ENCODE assay signal across 1 cellular context in genomic region chr14:49768301-49769121, GRCh38.
TF ChIP-seq lines count a peak whose summit lies in the region.

No MANE protein-coding gene starts in this region.

TF ChIP-seq in HepG2, 621 proteins besides CTCF, POLR2A, EP300 and RAD21 (continued from another document and continues in another):
- no peak for TF ChIP-seq ZBTB14 (CRISPR knock-in tag; IDR thresholded peaks at IDR 0.05)
- TF ChIP-seq ARID3A (IDR thresholded peaks at IDR 0.05; ENCODE audit: low read depth, low read length), result no peak
- no peak for TF ChIP-seq LCORL (IDR thresholded peaks at IDR 0.05)
- no peak for TF ChIP-seq LCORL (CRISPR knock-in tag; IDR thresholded peaks at IDR 0.05)
- TF ChIP-seq KMT2B (CRISPR knock-in tag; IDR thresholded peaks at IDR 0.05), result no peak
- no peak for TF ChIP-seq SSRP1 (CRISPR knock-in tag; IDR thresholded peaks at IDR 0.05)
- no peak for TF ChIP-seq ZNF383 (CRISPR knock-in tag; IDR thresholded peaks at IDR 0.05; ENCODE audit: borderline replicate concordance)
- TF ChIP-seq ZNF446 (CRISPR knock-in tag; IDR thresholded peaks at IDR 0.05), result 0 out of 2 replicates have a peak, but pooled peaks have one; percentile 25
- TF ChIP-seq ZSCAN25 (CRISPR knock-in tag; IDR thresholded peaks at IDR 0.05), result no peak
- no peak for TF ChIP-seq DZIP1 (CRISPR knock-in tag; IDR thresholded peaks at IDR 0.05)
- no peak for TF ChIP-seq RBM39 (IDR thresholded peaks at IDR 0.05; ENCODE audit: low read depth, low read length, poor library complexity, severe bottlenecking)
- no peak for TF ChIP-seq ZNF75D (CRISPR knock-in tag; IDR thresholded peaks at IDR 0.05; ENCODE audit: borderline replicate concordance)
- TF ChIP-seq ZNF792 (CRISPR knock-in tag; IDR thresholded peaks at IDR 0.05), result 0 out of 2 replicates have a peak, but pooled peaks have one; percentile 47
- no peak; the same call in 1 of the 2 replicates for TF ChIP-seq CREBL2 (CRISPR knock-in tag; IDR thresholded peaks at IDR 0.05; ENCODE audit: borderline replicate concordance)
- TF ChIP-seq CERS6 (CRISPR knock-in tag; IDR thresholded peaks at IDR 0.05), result no peak
- TF ChIP-seq ZNF775 (CRISPR knock-in tag; IDR thresholded peaks at IDR 0.05; ENCODE audit: borderline replicate concordance), result no peak
- TF ChIP-seq EZH2 (conservative IDR thresholded peaks at IDR 0.05; ENCODE audit: low read depth, low read length), result no peak
- no peak for TF ChIP-seq PBX2 (CRISPR knock-in tag; IDR thresholded peaks at IDR 0.05)
- TF ChIP-seq ZSCAN20 (CRISPR knock-in tag; IDR thresholded peaks at IDR 0.05; ENCODE audit: borderline replicate concordance), result no peak
- TF ChIP-seq SAP130 (CRISPR knock-in tag; IDR thresholded peaks at IDR 0.05; ENCODE audit: low read depth), result peak; percentile 78
- no peak for TF ChIP-seq PRDM4 (CRISPR knock-in tag; IDR thresholded peaks at IDR 0.05; ENCODE audit: borderline replicate concordance)
- TF ChIP-seq SUZ12 (IDR thresholded peaks at IDR 0.05; ENCODE audit: low read depth, low read length), result no peak
- peak; percentile 30 for TF ChIP-seq TEAD3 (CRISPR knock-in tag; optimal IDR thresholded peaks at IDR 0.05; ENCODE audit: borderline replicate concordance)
- TF ChIP-seq ZMAT3 (CRISPR knock-in tag; conservative IDR thresholded peaks at IDR 0.05), result peak; percentile 44; the same call in 1 of the 2 replicates
- TF ChIP-seq ARID2 (CRISPR knock-in tag; IDR thresholded peaks at IDR 0.05; ENCODE audit: borderline replicate concordance), result no peak
- TF ChIP-seq KLF11 (CRISPR knock-in tag; IDR thresholded peaks at IDR 0.05), result no peak
- TF ChIP-seq ZFP37 (CRISPR knock-in tag; IDR thresholded peaks at IDR 0.05; ENCODE audit: borderline replicate concordance), result peak; percentile 30; the same call in 1 of the 2 replicates
- no peak for TF ChIP-seq MXD4 (CRISPR knock-in tag; IDR thresholded peaks at IDR 0.05)
- peak; percentile 43; the same call in 1 of the 2 replicates for TF ChIP-seq ZHX2 (IDR thresholded peaks at IDR 0.05; ENCODE audit: low read depth)
- TF ChIP-seq ZHX2 (CRISPR knock-in tag; IDR thresholded peaks at IDR 0.05; ENCODE audit: borderline replicate concordance), result no peak
- 0 out of 2 replicates have a peak, but pooled peaks have one; percentile 27 for TF ChIP-seq ZIK1 (CRISPR knock-in tag; IDR thresholded peaks at IDR 0.05; ENCODE audit: borderline replicate concordance, low read depth)
- peak; percentile 54 for TF ChIP-seq ZNF18 (CRISPR knock-in tag; IDR thresholded peaks at IDR 0.05; ENCODE audit: insufficient replicate concordance)
- TF ChIP-seq E2F5 (CRISPR knock-in tag; conservative IDR thresholded peaks at IDR 0.05), result no peak
- TF ChIP-seq PCBP2 (optimal IDR thresholded peaks at IDR 0.05; ENCODE audit: low read depth, low read length, poor library complexity, severe bottlenecking), result no peak
- no peak for TF ChIP-seq ZNF432 (CRISPR knock-in tag; IDR thresholded peaks at IDR 0.05; ENCODE audit: borderline replicate concordance)
- 0 out of 2 replicates have a peak, but pooled peaks have one; percentile 22 for TF ChIP-seq HNRNPL (IDR thresholded peaks at IDR 0.05; ENCODE audit: low read depth, low read length)
- no peak for TF ChIP-seq ZBTB44 (CRISPR knock-in tag; IDR thresholded peaks at IDR 0.05)
- no peak for TF ChIP-seq ZNF879 (CRISPR knock-in tag; IDR thresholded peaks at IDR 0.05)
- no peak for TF ChIP-seq PITX1 (CRISPR knock-in tag; IDR thresholded peaks at IDR 0.05)
- TF ChIP-seq NKX3-1 (CRISPR knock-in tag; IDR thresholded peaks at IDR 0.05), result no peak
